Comparison of ENCODE assay signal across 2 cellular contexts in genomic region chrX:136589966-136590365, GRCh38.
TF ChIP-seq lines count a peak whose summit lies in the region.

No MANE protein-coding gene starts in this region.

TF ChIP-seq in IMR-90, 13 proteins besides CTCF, POLR2A, EP300 and RAD21:
- no peak for TF ChIP-seq RCOR1 (IDR thresholded peaks at IDR 0.05; ENCODE audit: insufficient replicate concordance, low read length)
- TF ChIP-seq CEBPB (IDR thresholded peaks at IDR 0.05; ENCODE audit: low read depth, low read length): no peak
- TF ChIP-seq MAZ (IDR thresholded peaks at IDR 0.05; ENCODE audit: borderline replicate concordance, low read depth, low read length): no peak
- TF ChIP-seq ELK1 (IDR thresholded peaks at IDR 0.05; ENCODE audit: borderline replicate concordance, low read depth, low read length): no peak
- no peak for TF ChIP-seq MAFK (IDR thresholded peaks at IDR 0.05; ENCODE audit: low read depth, low read length)
- TF ChIP-seq FOS (IDR thresholded peaks at IDR 0.05; ENCODE audit: low read depth, low read length): no peak
- no peak for TF ChIP-seq BHLHE40 (IDR thresholded peaks at IDR 0.05; ENCODE audit: low read depth, low read length)
- TF ChIP-seq NFE2L2 (IDR thresholded peaks at IDR 0.05; ENCODE audit: low read depth, low read length): no peak
- no peak for TF ChIP-seq SMC3 (IDR thresholded peaks at IDR 0.05; ENCODE audit: low read depth, low read length)
- TF ChIP-seq USF2 (IDR thresholded peaks at IDR 0.05; ENCODE audit: low read depth, low read length): no peak
- no peak for TF ChIP-seq MXI1 (IDR thresholded peaks at IDR 0.05; ENCODE audit: borderline replicate concordance, low read depth, low read length)
- TF ChIP-seq RFX5 (IDR thresholded peaks at IDR 0.05; ENCODE audit: low read depth, low read length): no peak
- TF ChIP-seq CHD1 (IDR thresholded peaks at IDR 0.05; ENCODE audit: low read depth, low read length): no peak

TF ChIP-seq in WTC11, 78 proteins besides CTCF, POLR2A, EP300 and RAD21:
- TF ChIP-seq RELA (CRISPR knock-in tag; IDR thresholded peaks at IDR 0.05; ENCODE audit: borderline replicate concordance) (no peak), ZNF671 (CRISPR knock-in tag; IDR thresholded peaks at IDR 0.05) (no peak), ZBTB21 (CRISPR knock-in tag; IDR thresholded peaks at IDR 0.05; ENCODE audit: borderline replicate concordance) (no peak)
